In genomic region chr10:113754768-113755167, GRCh38 we compare ENCODE assay signal across 20 cellular contexts. TPM values are rescaled to one million over a fixed set of nuclear protein-coding genes. Genes with fewer than 3 reads are reported as not detected.
A peak's percentile ranks its signal among the peaks of the same experiment; 100 is the strongest.
DNase-seq lines count a peak whose midpoint lies in the region; ATAC-seq and TF ChIP-seq lines count a peak whose summit lies in the region.
"Had no signal": no experiment of that assay in that cellular context is flagged by ENCODE, and none has a peak within 500 bp of the region (broad histone marks: within the 10 kb centered on the region; RNA-seq: fewer than 3 reads in every experiment).

No MANE protein-coding gene starts in this region.

- H3K27ac ChIP-seq in colonic mucosa: peak overlapping the region; percentile 28
- H3K27ac ChIP-seq in CD8-positive, alpha-beta memory T cell (ENCODE audit: low read depth, low read length): no peak overlapping the region

- TF ChIP-seq CTCF in colonic mucosa (IDR thresholded peaks at IDR 0.05) (no peak), type B pancreatic cell (conservative IDR thresholded peaks at IDR 0.05) (no peak)

- no peaks in the 10 kb centered on the region for H3K9me3 Mint-ChIP-seq in type B pancreatic cell
- H3K9me3 Mint-ChIP-seq in CD8-positive, alpha-beta memory T cell: no peaks in the 10 kb centered on the region
- H3K9me3 Mint-ChIP-seq: H9 had no signal

- DNase-seq in colonic mucosa (peak; percentile 77), left lobe of liver (ENCODE audit: low spot score) (no peak), occipital lobe (lab: John Stamatoyannopoulos, UW) (peak; percentile 36), NCI-H748 treated with DMSO at 0.1 percent for 48 hours (lab: John Stamatoyannopoulos, UW) (no peak), type B pancreatic cell (ENCODE audit: extremely low spot score, unreplicated experiment) (no peak), activated T-cell treated with anti-CD3 and anti-CD28 coated beads for 4 hours (no peak)
- DNase-seq in CD8-positive, alpha-beta memory T cell: no peak
- DNase-seq: AML-193; CD4-positive, CD25-positive, alpha-beta regulatory T cell; DMS153; GDM1; H9; NCI-H1105; NCI-H2081; NK-92 treated with Interleukin-12 subunit alpha and Interleukin-12 subunit beta, amount 100 ng/mL, for 24 hours; SHP77; SK-N-SH had no signal

- peaks cover 20% of the 10 kb centered on the region for H3K4me1 ChIP-seq in colonic mucosa
- no peaks in the 10 kb centered on the region for H3K4me1 ChIP-seq in CD8-positive, alpha-beta memory T cell (ENCODE audit: insufficient read depth, low read length)

- CTCF ChIA-PET in CD8-positive, alpha-beta memory T cell (lab: Charles Lee): no interaction called here

- H3K9me3 ChIP-seq in colonic mucosa: no peaks in the 10 kb centered on the region
- no peaks in the 10 kb centered on the region for H3K9me3 ChIP-seq in CD8-positive, alpha-beta memory T cell (ENCODE audit: low read length)
- H3K9me3 ChIP-seq: SK-N-SH had no signal

- H3K4me1 Mint-ChIP-seq in type B pancreatic cell (ENCODE audit: unreplicated experiment): no peaks in the 10 kb centered on the region
- no peaks in the 10 kb centered on the region for H3K4me1 Mint-ChIP-seq in CD8-positive, alpha-beta memory T cell
- H3K4me1 Mint-ChIP-seq: CD4-positive, CD25-positive, alpha-beta regulatory T cell; H9 had no signal

- ATAC-seq in left lobe of liver: peak; percentile 40
- ATAC-seq: K562 had no signal

- H3K27me3 ChIP-seq in colonic mucosa: no peaks in the 10 kb centered on the region
- H3K27me3 ChIP-seq in CD8-positive, alpha-beta memory T cell (ENCODE audit: insufficient read depth, low read length, poor library complexity, severe bottlenecking): no peaks in the 10 kb centered on the region

- intact Hi-C loops in colonic mucosa (cut with DNase I): no loop called here

- no peaks in the 10 kb centered on the region for H3K36me3 ChIP-seq in colonic mucosa
- H3K36me3 ChIP-seq in CD8-positive, alpha-beta memory T cell (ENCODE audit: insufficient read depth, low read length): no peaks in the 10 kb centered on the region

- no peak overlapping the region for H3K4me3 Mint-ChIP-seq in type B pancreatic cell
- H3K4me3 Mint-ChIP-seq in CD8-positive, alpha-beta memory T cell: no peak overlapping the region
- H3K4me3 Mint-ChIP-seq: CD4-positive, CD25-positive, alpha-beta regulatory T cell; H9 had no signal

- H3K27me3 Mint-ChIP-seq in type B pancreatic cell: peaks cover 8% of the 10 kb centered on the region
- H3K27me3 Mint-ChIP-seq in CD8-positive, alpha-beta memory T cell: peaks cover 16 to 22% of the 10 kb centered on the region in 2 donors

- POLR2A ChIA-PET in CD8-positive, alpha-beta memory T cell (lab: Charles Lee): no interaction called here

- no peaks in the 10 kb centered on the region for H3K36me3 Mint-ChIP-seq in type B pancreatic cell
- H3K36me3 Mint-ChIP-seq in CD8-positive, alpha-beta memory T cell: no peaks in the 10 kb centered on the region
- H3K36me3 Mint-ChIP-seq: CD4-positive, CD25-positive, alpha-beta regulatory T cell had no signal

- H3K4me3 ChIP-seq in colonic mucosa: no peak overlapping the region
- no peak overlapping the region for H3K4me3 ChIP-seq in CD8-positive, alpha-beta memory T cell (ENCODE audit: low read length)
- H3K4me3 ChIP-seq: K562 had no signal

- H3K27ac Mint-ChIP-seq in type B pancreatic cell: no peak overlapping the region
- H3K27ac Mint-ChIP-seq in CD8-positive, alpha-beta memory T cell: peak overlapping the region in 1 of 8 donors; percentile 10
- H3K27ac Mint-ChIP-seq: CD4-positive, CD25-positive, alpha-beta regulatory T cell; H9 had no signal

- H3K9ac ChIP-seq in colonic mucosa (ENCODE audit: low read depth in 2 of 2, low read length in 2 of 2): no peak overlapping the region
- H3K9ac ChIP-seq: SK-N-SH had no signal

RNA-seq across cellular contexts. Expression of gene PLEKHS1, which starts 3.3 kb away (rescaled TPM):
- total RNA-seq in colonic mucosa (10 to 100 TPM in 1 of 2 donors, under 1 TPM in 1; 0.84 to 13.3 TPM), left lobe of liver (not detected), occipital lobe (not detected), type B pancreatic cell (ENCODE audit: low replicate concordance) (0.12 and 0.45 TPM in 2 replicates)
- not detected for total RNA-seq in CD8-positive, alpha-beta memory T cell
- not detected for polyA plus RNA-seq in CD8-positive, alpha-beta memory T cell
- total RNA-seq: Daoy, H9, K562, NCI-H460 had no signal
- polyA plus RNA-seq: CD4-positive, CD25-positive, alpha-beta regulatory T cell; K562; SK-N-SH had no signal

Comparison
In these comparisons a context has a peak if more than half of its experiments do, and no peak if none do; other contexts are left out.
1. DNase-seq: peak in colonic mucosa (single experiment) and occipital lobe (single experiment); none in left lobe of liver (single experiment), NCI-H748 treated with DMSO at 0.1 percent for 48 hours (single experiment), type B pancreatic cell (single experiment), CD8-positive, alpha-beta memory T cell (0 of 5) and activated T-cell treated with anti-CD3 and anti-CD28 coated beads for 4 hours (single experiment).